Comparison of ENCODE assay signal across 8 cellular contexts in the genomic region with DNA sequence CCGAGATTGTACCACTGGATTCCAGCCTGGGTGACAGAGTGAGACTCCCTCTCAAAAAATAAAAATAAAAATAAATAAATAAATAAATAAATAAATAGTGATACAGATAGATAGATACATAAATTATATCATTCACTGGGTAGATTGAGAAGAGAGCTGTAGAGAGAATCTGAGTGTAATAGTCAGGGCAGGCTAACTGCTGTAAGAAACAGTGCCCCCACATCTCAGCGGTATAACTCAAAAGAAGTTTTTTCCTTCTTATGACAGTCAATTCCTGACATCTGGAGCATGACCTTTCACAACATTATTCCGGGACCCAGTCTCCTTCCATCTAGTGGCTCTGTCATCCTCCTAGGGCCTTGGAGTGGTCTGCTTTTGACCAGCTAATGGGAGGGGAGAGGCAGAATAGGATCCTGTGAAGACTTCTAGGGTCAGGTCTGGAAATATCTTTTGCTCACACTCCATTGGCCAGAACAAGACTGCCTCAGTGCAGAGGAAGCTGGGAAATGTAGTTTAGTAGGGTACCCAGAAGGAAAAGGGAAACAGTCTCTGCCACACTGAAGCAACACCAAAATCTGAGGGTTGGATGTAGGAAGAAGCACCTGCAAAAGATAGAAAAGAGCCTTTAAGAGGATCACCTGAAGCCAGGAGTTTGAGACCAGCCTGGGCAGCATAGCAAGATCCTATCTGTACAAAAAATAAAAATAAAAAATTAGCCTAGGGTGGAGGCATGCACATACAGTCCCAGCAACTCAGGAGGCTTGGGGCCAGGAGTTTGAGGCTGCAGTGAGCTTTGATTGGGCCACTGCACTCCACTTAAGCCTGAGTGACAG. TPM values are rescaled to one million over a fixed set of nuclear protein-coding genes. Genes with fewer than 3 reads are reported as not detected.
DNase-seq lines count a peak whose midpoint lies in the region; ATAC-seq and TF ChIP-seq lines count a peak whose summit lies in the region.

No MANE protein-coding gene starts in this region.

- H3K9me3 Mint-ChIP-seq in CD8-positive, alpha-beta T cell: no peaks in the 10 kb centered on the region

- no peak for DNase-seq in CD8-positive, alpha-beta T cell
- DNase-seq in HEK293T (ENCODE audit: extremely low spot score): peak; percentile 63
- peak; percentile 31 for DNase-seq in SW480 (ENCODE audit: low spot score)
- peak; percentile 70 for DNase-seq in iPS-NIHi11 (ENCODE audit: low spot score)
- no peak for DNase-seq in GOT3 (lab: John Stamatoyannopoulos, UW)

- no peak overlapping the region for H3K4me3 Mint-ChIP-seq in CD8-positive, alpha-beta T cell

- H3K36me3 Mint-ChIP-seq in CD8-positive, alpha-beta T cell: peaks cover 7% of the 10 kb centered on the region

- peak overlapping the region; percentile 33 for H3K27ac Mint-ChIP-seq in CD8-positive, alpha-beta T cell

- TF ChIP-seq CTCF in CD8-positive, alpha-beta T cell (IDR thresholded peaks at IDR 0.05): no peak

- H3K27ac ChIP-seq in CD8-positive, alpha-beta T cell (ENCODE audit: low read depth, low read length): no peak overlapping the region

- peaks cover 11% of the 10 kb centered on the region for H3K4me1 ChIP-seq in CD8-positive, alpha-beta T cell (ENCODE audit: insufficient read depth, low read length)

- no peaks in the 10 kb centered on the region for H3K27me3 ChIP-seq in CD8-positive, alpha-beta T cell (ENCODE audit: insufficient read depth, low read length)

- no peaks in the 10 kb centered on the region for H3K36me3 ChIP-seq in CD8-positive, alpha-beta T cell (ENCODE audit: insufficient read depth, low read length)

- H3K9me3 ChIP-seq in CD8-positive, alpha-beta T cell (ENCODE audit: low read length): no peaks in the 10 kb centered on the region

- no peaks in the 10 kb centered on the region for H3K27me3 Mint-ChIP-seq in CD8-positive, alpha-beta T cell (ENCODE audit: low read depth)

- peak; percentile 61 for ATAC-seq in CD8-positive, alpha-beta T cell
- no peak for ATAC-seq in HG02571 (IDR thresholded peaks at IDR 0.05; ENCODE audit: unreplicated experiment)
- ATAC-seq in HG02938 (IDR thresholded peaks at IDR 0.05; ENCODE audit: unreplicated experiment): no peak
- ATAC-seq in GM19395 (IDR thresholded peaks at IDR 0.05; ENCODE audit: unreplicated experiment): no peak

- intact Hi-C loops in CD8-positive, alpha-beta T cell (cut with DNase I, micrococcal nuclease): no loop called here

- peaks cover 28% of the 10 kb centered on the region for H3K4me1 Mint-ChIP-seq in CD8-positive, alpha-beta T cell (ENCODE audit: low read depth)

- POLR2A ChIA-PET in CD8-positive, alpha-beta T cell (lab: Charles Lee): interaction anchor here (0.6 to 2.1 kb wide), 4 partner anchors 10 to 123 kb away, joined by 3 to 5 read pairs (median 4); no protein-coding TSS in a partner anchor
- POLR2A ChIA-PET in HEK293T (lab: Yijun Ruan, JAX): interaction anchor here (0.9 to 1.6 kb wide), 2 partner anchors 114 to 131 kb away, joined by 3 to 4 read pairs; a partner anchor contains a TSS

- no peak overlapping the region for H3K4me3 ChIP-seq in CD8-positive, alpha-beta T cell (ENCODE audit: low read depth, low read length)

- CTCF ChIA-PET in CD8-positive, alpha-beta T cell (lab: Charles Lee): interaction anchor here (1.3 to 1.7 kb wide), 4 partner anchors 12 to 173 kb away, joined by 3 to 5 read pairs (median 4); a partner anchor contains a TSS
- CTCF ChIA-PET in HEK293T (lab: Yijun Ruan, JAX): interaction anchor here (0.6 to 0.7 kb wide), 2 partner anchors 103 to 114 kb away, joined by 3 read pairs; a partner anchor contains a TSS

TF ChIP-seq in HEK293T, 16 proteins besides CTCF, POLR2A, EP300 and RAD21:
- TF ChIP-seq FOXK2 (IDR thresholded peaks at IDR 0.05): no peak
- TF ChIP-seq FOXM1 (IDR thresholded peaks at IDR 0.05; ENCODE audit: borderline replicate concordance): no peak
- TF ChIP-seq CTBP1 (IDR thresholded peaks at IDR 0.05; ENCODE audit: borderline replicate concordance): no peak
- no peak for TF ChIP-seq BHLHE40 (IDR thresholded peaks at IDR 0.05; ENCODE audit: borderline replicate concordance)
- TF ChIP-seq FOXA1 (IDR thresholded peaks at IDR 0.05): no peak
- no peak for TF ChIP-seq HDGF (IDR thresholded peaks at IDR 0.05; ENCODE audit: borderline replicate concordance)
- TF ChIP-seq ELF4 (IDR thresholded peaks at IDR 0.05): no peak
- no peak for TF ChIP-seq L3MBTL2 (conservative IDR thresholded peaks at IDR 0.05)
- TF ChIP-seq ARNT (IDR thresholded peaks at IDR 0.05): no peak
- TF ChIP-seq LEF1 (IDR thresholded peaks at IDR 0.05; ENCODE audit: borderline replicate concordance): no peak
- no peak for TF ChIP-seq SP1 (IDR thresholded peaks at IDR 0.05)
- TF ChIP-seq SUZ12 (IDR thresholded peaks at IDR 0.05): no peak
- no peak for TF ChIP-seq NFRKB (IDR thresholded peaks at IDR 0.05)
- TF ChIP-seq, protein P1, sequence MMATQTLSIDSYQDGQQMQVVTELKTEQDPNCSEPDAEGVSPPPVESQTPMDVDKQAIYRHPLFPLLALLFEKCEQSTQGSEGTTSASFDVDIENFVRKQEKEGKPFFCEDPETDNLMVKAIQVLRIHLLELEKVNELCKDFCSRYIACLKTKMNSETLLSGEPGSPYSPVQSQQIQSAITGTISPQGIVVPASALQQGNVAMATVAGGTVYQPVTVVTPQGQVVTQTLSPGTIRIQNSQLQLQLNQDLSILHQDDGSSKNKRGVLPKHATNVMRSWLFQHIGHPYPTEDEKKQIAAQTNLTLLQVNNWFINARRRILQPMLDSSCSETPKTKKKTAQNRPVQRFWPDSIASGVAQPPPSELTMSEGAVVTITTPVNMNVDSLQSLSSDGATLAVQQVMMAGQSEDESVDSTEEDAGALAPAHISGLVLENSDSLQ (IDR thresholded peaks at IDR 0.05): no peak; the same call in 1 of the 2 replicates
- no peak for TF ChIP-seq TARDBP (IDR thresholded peaks at IDR 0.05)
- no peak for TF ChIP-seq ZNF384 (IDR thresholded peaks at IDR 0.05)

RNA-seq across cellular contexts. Expression of a gene that starts 3.0 kb away (rescaled TPM):
- under 1 TPM in 1 of 2 experiments, not detected in 1; 0.76 TPM for total RNA-seq in CD8-positive, alpha-beta T cell

RNA-seq across cellular contexts. Expression of a gene that starts 13.0 kb away (rescaled TPM):
- total RNA-seq in CD8-positive, alpha-beta T cell: 10 to 100 TPM; 36.9 to 38.2 TPM

Comparison
In these comparisons a context has a peak if more than half of its experiments do, and no peak if none do; other contexts are left out.
1. DNase-seq: peak in HEK293T (single experiment), SW480 (single experiment) and iPS-NIHi11 (single experiment); none in CD8-positive, alpha-beta T cell (0 of 7) and GOT3 (single experiment).